29 cellular contexts compared by ENCODE assay signal in the genomic region with DNA sequence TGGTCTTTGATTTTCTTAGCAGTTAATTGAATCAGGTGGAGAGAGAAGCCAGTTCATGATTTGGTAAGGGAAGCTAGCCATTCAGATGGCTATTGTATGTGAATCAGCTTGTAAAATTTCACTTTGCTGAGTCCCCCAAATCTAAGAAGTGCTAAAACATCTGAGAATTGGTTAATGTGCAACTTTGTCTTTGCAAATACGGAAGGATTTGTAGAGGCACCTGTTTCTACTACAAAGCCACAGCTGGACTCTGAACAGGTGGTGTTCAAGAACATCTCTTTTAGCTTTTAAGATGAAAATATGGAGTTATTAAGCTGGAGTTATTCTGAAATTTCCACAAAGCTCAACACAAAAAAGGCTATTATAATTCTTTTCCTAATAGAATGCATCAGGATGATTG.
"Had no signal": no experiment of that assay in that cellular context is flagged by ENCODE, and none has a peak within 500 bp of the region (broad histone marks: within the 10 kb centered on the region; RNA-seq: fewer than 3 reads in every experiment).

No MANE protein-coding gene starts in this region.

- H3K4me3 ChIP-seq: PC-9 had no signal

- H3K27ac ChIP-seq: brain microvascular endothelial cell, PC-9, VCaP had no signal

- DNase-seq: activated B cell treated with CpG ODN at 0.5 μM for 24 hours; activated CD4-positive, alpha-beta memory T cell treated with anti-CD3 and anti-CD28 coated beads for 36 hours; activated CD4-positive, alpha-beta T cell treated with anti-CD3 and anti-CD28 coated beads for 4 hours; activated CD4-positive, alpha-beta T cell treated with anti-CD3 and anti-CD28 coated beads, Interleukin-2, amount 50 U/mL, for 1 hour; activated CD4-positive, CD25-positive, alpha-beta regulatory T cell treated with anti-CD3 and anti-CD28 coated beads, Interleukin-2, amount 50 U/mL, for 72 hours; activated CD8-positive, alpha-beta memory T cell treated with anti-CD3 and anti-CD28 coated beads, Interleukin-2, amount 50 U/mL, for 4 hours; activated effector memory CD4-positive, alpha-beta T cell treated with anti-CD3 and anti-CD28 coated beads, Interleukin-2, amount 50 U/mL, for 16 hours; activated naive CD4-positive, alpha-beta T cell; activated naive CD4-positive, alpha-beta T cell treated with anti-CD3 and anti-CD28 coated beads, Interleukin-2, amount 50 U/mL, for 16 hours; activated naive CD8-positive, alpha-beta T cell treated with anti-CD3 and anti-CD28 coated beads for 36 hours; activated T-cell treated with anti-CD3 and anti-CD28 coated beads for 4 hours; activated T-cell treated with anti-CD3 and anti-CD28 coated beads, Interleukin-2, amount 50 U/mL, for 48 hours; amniotic stem cell; aorta; brain microvascular endothelial cell; NCI-H1048; NCI-H1105 treated with DMSO at 0.1 percent for 48 hours; NCI-H1694; NCI-H1930; NCI-H2081 treated with DMSO at 0.1 percent for 48 hours; NCI-H345; NCI-H524 treated with DMSO at 0.1 percent for 48 hours; Right ventricle myocardium superior; SW 1271; T-helper 1 cell; T-helper 2 cell; T-helper 9 cell had no signal

- H3K27me3 ChIP-seq: brain microvascular endothelial cell had no signal

- H3K36me3 ChIP-seq: brain microvascular endothelial cell had no signal
